ENCODE assay signal across 8 cellular contexts in the genomic region with DNA sequence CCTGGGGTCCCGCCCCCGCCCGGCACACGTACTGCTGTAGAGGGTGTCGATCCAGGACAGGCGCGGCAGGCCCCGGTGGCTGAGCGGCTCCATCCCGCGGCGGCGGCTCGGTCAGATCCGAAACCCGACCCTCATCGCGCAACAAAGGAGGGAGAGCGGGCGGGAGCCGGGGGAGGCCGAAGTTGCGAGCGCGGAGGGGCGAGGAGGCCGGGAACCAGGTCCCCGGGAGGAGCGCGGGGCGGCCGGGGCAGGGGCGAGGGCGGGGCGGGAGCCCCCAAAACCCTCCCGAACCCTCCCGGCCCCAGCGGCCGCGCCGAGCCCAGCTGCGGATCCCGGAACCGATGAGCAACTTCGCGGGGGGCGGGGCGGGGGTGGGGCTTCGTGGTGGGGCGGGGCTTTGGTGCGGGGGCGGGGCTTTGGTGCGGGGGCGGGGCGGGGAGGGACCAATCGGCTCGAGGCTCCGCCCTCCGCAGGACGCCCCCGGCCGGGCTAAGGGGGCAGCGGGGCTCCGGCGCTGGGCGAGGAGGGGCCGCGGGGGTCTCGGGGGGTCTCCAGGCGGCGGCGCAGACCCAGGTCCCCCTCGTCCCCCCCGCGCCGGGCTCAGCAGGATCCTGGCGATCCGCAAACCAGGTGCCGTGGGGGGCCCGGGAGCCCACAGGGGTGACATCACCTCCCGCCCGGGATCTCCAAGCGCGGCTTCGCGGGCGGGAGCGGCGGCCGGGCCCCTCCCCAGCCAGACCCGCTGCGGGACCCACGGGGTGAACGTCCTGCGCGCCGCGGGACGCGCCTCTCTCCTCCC. TPM values are rescaled to one million over a fixed set of nuclear protein-coding genes. Genes with fewer than 3 reads are reported as not detected.
A peak's percentile ranks its signal among the peaks of the same experiment; 100 is the strongest.
DNase-seq lines count a peak whose midpoint lies in the region; ATAC-seq and TF ChIP-seq lines count a peak whose summit lies in the region.

A gene (minus strand): TSS at position 347 of the 799 bp plus-strand sequence. CDS start 254 bp downstream, at position 93.

- H3K27ac ChIP-seq in spleen: peak within 1 kb of the TSS in 5 of 8 donors; percentile 41 to 75 (median 71)

- peaks cover 31 to 92% (median 77%) of the 10 kb centered on the region in 6 donors for H3K4me1 ChIP-seq in spleen

- TF ChIP-seq POLR2A in spleen (IDR thresholded peaks at IDR 0.05): no peak

- no peaks in the 10 kb centered on the region for H3K36me3 Mint-ChIP-seq in T-helper 2 cell treated with Interferon-gamma antibody and Interleukin-4, amounts not matched to agents 5 μg/mL and 100 μg/mL, for 36 hours (ENCODE audit: low read depth)
- H3K36me3 Mint-ChIP-seq in brain: peaks cover 6% of the 10 kb centered on the region

- peak within 1 kb of the TSS; percentile 64 for H3K4me3 Mint-ChIP-seq in T-helper 2 cell treated with Interferon-gamma antibody and Interleukin-4, amounts not matched to agents 5 μg/mL and 100 μg/mL, for 36 hours
- peak within 1 kb of the TSS; percentile 83 to 90 (median 85) for H3K4me3 Mint-ChIP-seq in brain

- peaks cover 0 to 25% (median 5%) of the 10 kb centered on the region in 7 donors for H3K27me3 ChIP-seq in spleen (replicated peaks in 1 of 7)

- H3K4me3 ChIP-seq in spleen: peak within 1 kb of the TSS; percentile 48 to 84 (median 60)

- no peaks in the 10 kb centered on the region for H3K9me3 ChIP-seq in spleen

- H3K36me3 ChIP-seq in spleen: peaks cover 0 to 8% (median 0%) of the 10 kb centered on the region in 6 donors

- TF ChIP-seq CTCF in brain (conservative IDR thresholded peaks at IDR 0.05): no peak
- no peak for TF ChIP-seq CTCF in spleen (IDR thresholded peaks at IDR 0.05 in 8 of 11, conservative IDR thresholded peaks at IDR 0.05 in 3 of 11)

- no peak for ATAC-seq in GM21515 (IDR thresholded peaks at IDR 0.05; ENCODE audit: unreplicated experiment)

- peaks cover 27% of the 10 kb centered on the region for H3K27me3 Mint-ChIP-seq in T-helper 2 cell treated with Interferon-gamma antibody and Interleukin-4, amounts not matched to agents 5 μg/mL and 100 μg/mL, for 36 hours (ENCODE audit: low read depth)
- no peaks in the 10 kb centered on the region for H3K27me3 Mint-ChIP-seq in brain

- intact Hi-C loops in spleen (cut with DNase I; ENCODE audit: low total_unique reads): no loop called here

- H3K9me3 Mint-ChIP-seq in T-helper 2 cell treated with Interferon-gamma antibody and Interleukin-4, amounts not matched to agents 5 μg/mL and 100 μg/mL, for 36 hours: no peaks in the 10 kb centered on the region
- H3K9me3 Mint-ChIP-seq in brain: peaks cover 0 to 6% (median 0%) of the 10 kb centered on the region in 5 experiments

- H3K4me1 Mint-ChIP-seq in T-helper 2 cell treated with Interferon-gamma antibody and Interleukin-4, amounts not matched to agents 5 μg/mL and 100 μg/mL, for 36 hours (ENCODE audit: low read depth): no peaks in the 10 kb centered on the region
- peaks cover 65% of the 10 kb centered on the region for H3K4me1 Mint-ChIP-seq in brain

- WGBS in spleen, 5 donors: 1 to 5% (median 2%) methylated on average over 14 to 96 of the region's 100 CpGs

- DNase-seq in H4 (ENCODE audit: low spot score) (no peak), iPS-NIHi11 (ENCODE audit: low spot score) (peak; percentile 87), spleen (peak; percentile 90), NCI-H524 treated with DMSO at 0.1 percent for 48 hours (lab: John Stamatoyannopoulos, UW) (no peak), SKM-1 treated with dmso at 0.1 percent for 144 hours (lab: John Stamatoyannopoulos, UW; ENCODE audit: unreplicated experiment) (no peak)
- no peak for DNase-seq in T-helper 2 cell treated with Interferon-gamma antibody and Interleukin-4, amounts not matched to agents 5 μg/mL and 100 μg/mL, for 36 hours (ENCODE audit: low spot score)

- H3K27ac Mint-ChIP-seq in T-helper 2 cell treated with Interferon-gamma antibody and Interleukin-4, amounts not matched to agents 5 μg/mL and 100 μg/mL, for 36 hours: no peak within 1 kb of the TSS
- peak within 1 kb of the TSS in 4 of 5 experiments; percentile 26 to 93 (median 74) for H3K27ac Mint-ChIP-seq in brain

RNA-seq across cellular contexts. Expression of the gene that starts here (rescaled TPM):
- 33.3 and 40.0 TPM in 2 replicates for total RNA-seq in H4 (2014; rRNA removed; shearing (Covaris generic))
- polyA plus RNA-seq in brain (ENCODE audit: insufficient read depth, low read depth, low replicate concordance): 203 TPM
- total RNA-seq in spleen: 100 to 1,000 TPM; 113 to 183 (median 136) TPM
- 10 to 100 TPM; 18.5 to 50.1 (median 22.2) TPM for polyA plus RNA-seq in spleen

Comparison
In these comparisons a context has a peak if more than half of its experiments do, and no peak if none do; other contexts are left out.
1. DNase-seq: peak in iPS-NIHi11 (single experiment) and spleen (single experiment); none in H4 (single experiment), T-helper 2 cell treated with Interferon-gamma antibody and Interleukin-4, amounts not matched to agents 5 μg/mL and 100 μg/mL, for 36 hours (single experiment), NCI-H524 treated with DMSO at 0.1 percent for 48 hours (single experiment) and SKM-1 treated with dmso at 0.1 percent for 144 hours (single experiment).